ENCODE assay signal across 1 cellular context in the genomic region with DNA sequence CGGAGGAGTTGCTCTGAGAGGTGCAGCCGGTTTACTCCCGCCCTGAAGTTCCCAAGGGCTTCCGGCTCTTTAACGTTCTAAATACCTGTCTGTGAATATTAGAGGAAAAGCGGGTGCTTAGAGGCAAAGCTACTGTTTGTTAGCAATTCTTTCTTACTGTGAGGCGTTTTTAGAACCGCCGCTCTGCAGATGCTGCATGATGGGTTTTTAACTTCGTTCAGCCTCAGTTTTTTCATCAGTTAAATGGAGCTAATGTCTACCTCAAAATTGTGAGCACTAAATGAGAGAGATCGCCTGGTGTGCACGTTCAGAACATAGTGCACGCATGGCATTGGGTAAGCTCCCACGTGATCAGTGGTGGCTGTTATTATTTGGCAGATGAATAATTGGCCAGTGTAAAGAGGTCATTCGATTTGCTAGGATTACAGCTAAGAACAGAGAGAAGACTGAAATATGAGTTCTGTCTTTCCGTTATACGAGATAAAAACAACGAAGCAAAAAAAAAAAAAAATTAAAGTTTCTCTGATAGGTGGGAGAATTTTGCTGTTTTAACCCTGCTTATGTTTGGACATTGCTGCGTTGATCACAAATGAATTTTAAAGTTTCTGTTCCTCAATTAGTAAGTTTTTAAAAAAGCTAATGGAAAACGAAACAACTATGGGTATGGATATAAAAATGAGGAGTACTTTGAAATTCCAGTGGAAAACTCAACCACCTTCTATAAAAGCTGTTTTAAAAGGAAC.
TF ChIP-seq lines count a peak whose summit lies in the region.

No MANE protein-coding gene starts in this region.

TF ChIP-seq in HepG2, 621 proteins besides CTCF, POLR2A, EP300 and RAD21 (continued from another document and continues in another):
- TF ChIP-seq, protein P1, sequence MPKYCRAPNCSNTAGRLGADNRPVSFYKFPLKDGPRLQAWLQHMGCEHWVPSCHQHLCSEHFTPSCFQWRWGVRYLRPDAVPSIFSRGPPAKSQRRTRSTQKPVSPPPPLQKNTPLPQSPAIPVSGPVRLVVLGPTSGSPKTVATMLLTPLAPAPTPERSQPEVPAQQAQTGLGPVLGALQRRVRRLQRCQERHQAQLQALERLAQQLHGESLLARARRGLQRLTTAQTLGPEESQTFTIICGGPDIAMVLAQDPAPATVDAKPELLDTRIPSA (CRISPR knock-in tag; IDR thresholded peaks at IDR 0.05; ENCODE audit: borderline replicate concordance): no peak
- no peak for TF ChIP-seq U2AF1 (optimal IDR thresholded peaks at IDR 0.05; ENCODE audit: low read depth, low read length)
- TF ChIP-seq SNAPC2 (CRISPR knock-in tag; IDR thresholded peaks at IDR 0.05): peak; percentile 92
- TF ChIP-seq, protein P2, sequence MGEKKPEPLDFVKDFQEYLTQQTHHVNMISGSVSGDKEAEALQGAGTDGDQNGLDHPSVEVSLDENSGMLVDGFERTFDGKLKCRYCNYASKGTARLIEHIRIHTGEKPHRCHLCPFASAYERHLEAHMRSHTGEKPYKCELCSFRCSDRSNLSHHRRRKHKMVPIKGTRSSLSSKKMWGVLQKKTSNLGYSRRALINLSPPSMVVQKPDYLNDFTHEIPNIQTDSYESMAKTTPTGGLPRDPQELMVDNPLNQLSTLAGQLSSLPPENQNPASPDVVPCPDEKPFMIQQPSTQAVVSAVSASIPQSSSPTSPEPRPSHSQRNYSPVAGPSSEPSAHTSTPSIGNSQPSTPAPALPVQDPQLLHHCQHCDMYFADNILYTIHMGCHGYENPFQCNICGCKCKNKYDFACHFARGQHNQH (CRISPR knock-in tag; IDR thresholded peaks at IDR 0.05): peak; percentile 88
- TF ChIP-seq ZNF446 (CRISPR knock-in tag; IDR thresholded peaks at IDR 0.05): no peak
- TF ChIP-seq, protein P3, sequence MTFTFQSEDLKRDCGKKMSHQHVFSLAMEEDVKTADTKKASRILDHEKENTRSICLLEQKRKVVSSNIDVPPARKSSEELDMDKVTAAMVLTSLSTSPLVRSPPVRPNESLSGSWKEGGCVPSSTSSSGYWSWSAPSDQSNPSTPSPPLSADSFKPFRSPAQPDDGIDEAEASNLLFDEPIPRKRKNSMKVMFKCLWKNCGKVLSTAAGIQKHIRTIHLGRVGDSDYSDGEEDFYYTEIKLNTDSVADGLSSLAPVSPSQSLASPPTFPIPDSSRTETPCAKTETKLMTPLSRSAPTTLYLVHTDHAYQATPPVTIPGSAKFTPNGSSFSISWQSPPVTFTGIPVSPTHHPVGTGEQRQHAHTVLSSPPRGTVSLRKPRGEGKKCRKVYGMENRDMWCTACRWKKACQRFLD (CRISPR knock-in tag; IDR thresholded peaks at IDR 0.05; ENCODE audit: borderline replicate concordance): no peak; the same call in 1 of the 2 replicates
- TF ChIP-seq, protein P4, sequence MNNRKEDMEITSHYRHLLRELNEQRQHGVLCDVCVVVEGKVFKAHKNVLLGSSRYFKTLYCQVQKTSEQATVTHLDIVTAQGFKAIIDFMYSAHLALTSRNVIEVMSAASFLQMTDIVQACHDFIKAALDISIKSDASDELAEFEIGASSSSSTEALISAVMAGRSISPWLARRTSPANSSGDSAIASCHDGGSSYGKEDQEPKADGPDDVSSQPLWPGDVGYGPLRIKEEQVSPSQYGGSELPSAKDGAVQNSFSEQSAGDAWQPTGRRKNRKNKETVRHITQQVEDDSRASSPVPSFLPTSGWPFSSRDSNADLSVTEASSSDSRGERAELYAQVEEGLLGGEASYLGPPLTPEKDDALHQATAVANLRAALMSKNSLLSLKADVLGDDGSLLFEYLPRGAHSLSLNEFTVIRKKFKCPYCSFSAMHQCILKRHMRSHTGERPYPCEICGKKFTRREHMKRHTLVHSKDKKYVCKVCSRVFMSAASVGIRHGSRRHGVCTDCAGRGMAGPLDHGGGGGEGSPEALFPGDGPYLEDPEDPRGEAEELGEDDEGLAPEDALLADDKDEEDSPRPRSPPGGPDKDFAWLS (CRISPR knock-in tag; IDR thresholded peaks at IDR 0.05; ENCODE audit: borderline replicate concordance): no peak
- TF ChIP-seq ZNF143 (CRISPR knock-in tag; IDR thresholded peaks at IDR 0.05): no peak
- TF ChIP-seq NCOA2 (CRISPR knock-in tag; IDR thresholded peaks at IDR 0.05): peak; percentile 57; the same call in 1 of the 2 replicates
- TF ChIP-seq EED (CRISPR knock-in tag; IDR thresholded peaks at IDR 0.05): no peak; the same call in 1 of the 2 replicates
- TF ChIP-seq ZNF335 (CRISPR knock-in tag; IDR thresholded peaks at IDR 0.05): no peak
- peak; percentile 70; the same call in 1 of the 2 replicates for TF ChIP-seq ZFP41 (CRISPR knock-in tag; IDR thresholded peaks at IDR 0.05; ENCODE audit: borderline replicate concordance)
- TF ChIP-seq PAF1 (CRISPR knock-in tag; IDR thresholded peaks at IDR 0.05): no peak; the same call in 1 of the 2 replicates
- peak; percentile 42; the same call in 1 of the 2 replicates for TF ChIP-seq ZNF615 (CRISPR knock-in tag; IDR thresholded peaks at IDR 0.05; ENCODE audit: borderline replicate concordance)
- 0 out of 2 replicates have a peak, but pooled peaks have one; percentile 44 for TF ChIP-seq KLF12 (CRISPR knock-in tag; IDR thresholded peaks at IDR 0.05; ENCODE audit: borderline replicate concordance)
- TF ChIP-seq KLF15 (CRISPR knock-in tag; IDR thresholded peaks at IDR 0.05; ENCODE audit: borderline replicate concordance): peak; percentile 86; the same call in 1 of the 2 replicates
- peak; percentile 73; the same call in 1 of the 2 replicates for TF ChIP-seq JUNB (CRISPR knock-in tag; IDR thresholded peaks at IDR 0.05; ENCODE audit: borderline replicate concordance)
- TF ChIP-seq IRX3 (CRISPR knock-in tag; IDR thresholded peaks at IDR 0.05; ENCODE audit: borderline replicate concordance, low read depth): 0 out of 2 replicates have a peak, but pooled peaks have one; percentile 74
- TF ChIP-seq ZNF737 (CRISPR knock-in tag; IDR thresholded peaks at IDR 0.05; ENCODE audit: borderline replicate concordance): no peak
- TF ChIP-seq REL (CRISPR knock-in tag; conservative IDR thresholded peaks at IDR 0.05): no peak
- TF ChIP-seq, protein P5, sequence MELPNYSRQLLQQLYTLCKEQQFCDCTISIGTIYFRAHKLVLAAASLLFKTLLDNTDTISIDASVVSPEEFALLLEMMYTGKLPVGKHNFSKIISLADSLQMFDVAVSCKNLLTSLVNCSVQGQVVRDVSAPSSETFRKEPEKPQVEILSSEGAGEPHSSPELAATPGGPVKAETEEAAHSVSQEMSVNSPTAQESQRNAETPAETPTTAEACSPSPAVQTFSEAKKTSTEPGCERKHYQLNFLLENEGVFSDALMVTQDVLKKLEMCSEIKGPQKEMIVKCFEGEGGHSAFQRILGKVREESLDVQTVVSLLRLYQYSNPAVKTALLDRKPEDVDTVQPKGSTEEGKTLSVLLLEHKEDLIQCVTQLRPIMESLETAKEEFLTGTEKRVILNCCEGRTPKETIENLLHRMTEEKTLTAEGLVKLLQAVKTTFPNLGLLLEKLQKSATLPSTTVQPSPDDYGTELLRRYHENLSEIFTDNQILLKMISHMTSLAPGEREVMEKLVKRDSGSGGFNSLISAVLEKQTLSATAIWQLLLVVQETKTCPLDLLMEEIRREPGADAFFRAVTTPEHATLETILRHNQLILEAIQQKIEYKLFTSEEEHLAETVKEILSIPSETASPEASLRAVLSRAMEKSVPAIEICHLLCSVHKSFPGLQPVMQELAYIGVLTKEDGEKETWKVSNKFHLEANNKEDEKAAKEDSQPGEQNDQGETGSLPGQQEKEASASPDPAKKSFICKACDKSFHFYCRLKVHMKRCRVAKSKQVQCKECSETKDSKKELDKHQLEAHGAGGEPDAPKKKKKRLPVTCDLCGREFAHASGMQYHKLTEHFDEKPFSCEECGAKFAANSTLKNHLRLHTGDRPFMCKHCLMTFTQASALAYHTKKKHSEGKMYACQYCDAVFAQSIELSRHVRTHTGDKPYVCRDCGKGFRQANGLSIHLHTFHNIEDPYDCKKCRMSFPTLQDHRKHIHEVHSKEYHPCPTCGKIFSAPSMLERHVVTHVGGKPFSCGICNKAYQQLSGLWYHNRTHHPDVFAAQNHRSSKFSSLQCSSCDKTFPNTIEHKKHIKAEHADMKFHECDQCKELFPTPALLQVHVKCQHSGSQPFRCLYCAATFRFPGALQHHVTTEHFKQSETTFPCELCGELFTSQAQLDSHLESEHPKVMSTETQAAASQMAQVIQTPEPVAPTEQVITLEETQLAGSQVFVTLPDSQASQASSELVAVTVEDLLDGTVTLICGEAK (IDR thresholded peaks at IDR 0.05): no peak
- TF ChIP-seq, protein P5 (CRISPR knock-in tag; IDR thresholded peaks at IDR 0.05): no peak
- TF ChIP-seq ZNF431 (CRISPR knock-in tag; IDR thresholded peaks at IDR 0.05; ENCODE audit: borderline replicate concordance, low read depth): no peak
- no peak for TF ChIP-seq HOXA9 (CRISPR knock-in tag; IDR thresholded peaks at IDR 0.05; ENCODE audit: borderline replicate concordance)
- TF ChIP-seq, protein P6, sequence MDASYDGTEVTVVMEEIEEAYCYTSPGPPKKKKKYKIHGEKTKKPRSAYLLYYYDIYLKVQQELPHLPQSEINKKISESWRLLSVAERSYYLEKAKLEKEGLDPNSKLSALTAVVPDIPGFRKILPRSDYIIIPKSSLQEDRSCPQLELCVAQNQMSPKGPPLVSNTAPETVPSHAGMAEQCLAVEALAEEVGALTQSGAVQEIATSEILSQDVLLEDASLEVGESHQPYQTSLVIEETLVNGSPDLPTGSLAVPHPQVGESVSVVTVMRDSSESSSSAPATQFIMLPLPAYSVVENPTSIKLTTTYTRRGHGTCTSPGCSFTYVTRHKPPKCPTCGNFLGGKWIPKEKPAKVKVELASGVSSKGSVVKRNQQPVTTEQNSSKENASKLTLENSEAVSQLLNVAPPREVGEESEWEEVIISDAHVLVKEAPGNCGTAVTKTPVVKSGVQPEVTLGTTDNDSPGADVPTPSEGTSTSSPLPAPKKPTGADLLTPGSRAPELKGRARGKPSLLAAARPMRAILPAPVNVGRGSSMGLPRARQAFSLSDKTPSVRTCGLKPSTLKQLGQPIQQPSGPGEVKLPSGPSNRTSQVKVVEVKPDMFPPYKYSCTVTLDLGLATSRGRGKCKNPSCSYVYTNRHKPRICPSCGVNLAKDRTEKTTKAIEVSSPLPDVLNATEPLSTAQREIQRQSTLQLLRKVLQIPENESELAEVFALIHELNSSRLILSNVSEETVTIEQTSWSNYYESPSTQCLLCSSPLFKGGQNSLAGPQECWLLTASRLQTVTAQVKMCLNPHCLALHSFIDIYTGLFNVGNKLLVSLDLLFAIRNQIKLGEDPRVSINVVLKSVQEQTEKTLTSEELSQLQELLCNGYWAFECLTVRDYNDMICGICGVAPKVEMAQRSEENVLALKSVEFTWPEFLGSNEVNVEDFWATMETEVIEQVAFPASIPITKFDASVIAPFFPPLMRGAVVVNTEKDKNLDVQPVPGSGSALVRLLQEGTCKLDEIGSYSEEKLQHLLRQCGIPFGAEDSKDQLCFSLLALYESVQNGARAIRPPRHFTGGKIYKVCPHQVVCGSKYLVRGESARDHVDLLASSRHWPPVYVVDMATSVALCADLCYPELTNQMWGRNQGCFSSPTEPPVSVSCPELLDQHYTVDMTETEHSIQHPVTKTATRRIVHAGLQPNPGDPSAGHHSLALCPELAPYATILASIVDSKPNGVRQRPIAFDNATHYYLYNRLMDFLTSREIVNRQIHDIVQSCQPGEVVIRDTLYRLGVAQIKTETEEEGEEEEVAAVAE (CRISPR knock-in tag; IDR thresholded peaks at IDR 0.05; ENCODE audit: borderline replicate concordance): no peak
- TF ChIP-seq ZZZ3 (CRISPR knock-in tag; IDR thresholded peaks at IDR 0.05; ENCODE audit: borderline replicate concordance): no peak
- no peak; the same call in 1 of the 2 replicates for TF ChIP-seq ZNF136 (CRISPR knock-in tag; IDR thresholded peaks at IDR 0.05; ENCODE audit: low read depth)
- TF ChIP-seq POLR2AphosphoS2 (IDR thresholded peaks at IDR 0.05; ENCODE audit: low read depth, low read length): no peak
- TF ChIP-seq ZNF274 (CRISPR knock-in tag; IDR thresholded peaks at IDR 0.05): no peak; the same call in 1 of the 2 replicates
- TF ChIP-seq, protein P7, sequence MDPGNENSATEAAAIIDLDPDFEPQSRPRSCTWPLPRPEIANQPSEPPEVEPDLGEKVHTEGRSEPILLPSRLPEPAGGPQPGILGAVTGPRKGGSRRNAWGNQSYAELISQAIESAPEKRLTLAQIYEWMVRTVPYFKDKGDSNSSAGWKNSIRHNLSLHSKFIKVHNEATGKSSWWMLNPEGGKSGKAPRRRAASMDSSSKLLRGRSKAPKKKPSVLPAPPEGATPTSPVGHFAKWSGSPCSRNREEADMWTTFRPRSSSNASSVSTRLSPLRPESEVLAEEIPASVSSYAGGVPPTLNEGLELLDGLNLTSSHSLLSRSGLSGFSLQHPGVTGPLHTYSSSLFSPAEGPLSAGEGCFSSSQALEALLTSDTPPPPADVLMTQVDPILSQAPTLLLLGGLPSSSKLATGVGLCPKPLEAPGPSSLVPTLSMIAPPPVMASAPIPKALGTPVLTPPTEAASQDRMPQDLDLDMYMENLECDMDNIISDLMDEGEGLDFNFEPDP (CRISPR knock-in tag; conservative IDR thresholded peaks at IDR 0.05): 0 out of 2 replicates have a peak, but pooled peaks have one; percentile 65
- peak; percentile 100 for TF ChIP-seq CHD4 (IDR thresholded peaks at IDR 0.05; ENCODE audit: borderline replicate concordance, low read length)
- TF ChIP-seq ATRX (CRISPR knock-in tag; IDR thresholded peaks at IDR 0.05; ENCODE audit: borderline replicate concordance): no peak
- TF ChIP-seq HNRNPL (IDR thresholded peaks at IDR 0.05; ENCODE audit: low read depth, low read length): no peak
